ENCODE assay signal across 1 cellular context in genomic region chr2:238585836-238586821, GRCh38.
TF ChIP-seq lines count a peak whose summit lies in the region.

No MANE protein-coding gene starts in this region.

TF ChIP-seq in H1, 55 proteins besides CTCF, POLR2A, EP300 and RAD21 (continued from another document):
- no peak for TF ChIP-seq SAP30 (IDR thresholded peaks at IDR 0.05; ENCODE audit: insufficient read depth, insufficient replicate concordance, low read length)
- no peak for TF ChIP-seq CREB1 (IDR thresholded peaks at IDR 0.05)
- no peak for TF ChIP-seq MAX (IDR thresholded peaks at IDR 0.05)
- no peak for TF ChIP-seq SP1 (IDR thresholded peaks at IDR 0.05; ENCODE audit: low read depth, low read length)
- TF ChIP-seq GTF2F1 (IDR thresholded peaks at IDR 0.05; ENCODE audit: borderline replicate concordance, low read depth, low read length): no peak
- no peak for TF ChIP-seq RBBP5 (IDR thresholded peaks at IDR 0.05; ENCODE audit: borderline replicate concordance, low read depth, low read length)
- TF ChIP-seq SP2 (IDR thresholded peaks at IDR 0.05; ENCODE audit: low read length): no peak
- no peak for TF ChIP-seq ATF2 (IDR thresholded peaks at IDR 0.05; ENCODE audit: low read length)
- TF ChIP-seq TCF12 (IDR thresholded peaks at IDR 0.05; ENCODE audit: low read depth, low read length): no peak
- no peak for TF ChIP-seq HDAC6 (IDR thresholded peaks at IDR 0.05; ENCODE audit: low read depth, low read length)
- no peak for TF ChIP-seq CEBPB (IDR thresholded peaks at IDR 0.05; ENCODE audit: low read depth, low read length)
- TF ChIP-seq YY1 (IDR thresholded peaks at IDR 0.05; ENCODE audit: low read depth, low read length): no peak
